ENCODE assay signal across 24 cellular contexts in the genomic region with DNA sequence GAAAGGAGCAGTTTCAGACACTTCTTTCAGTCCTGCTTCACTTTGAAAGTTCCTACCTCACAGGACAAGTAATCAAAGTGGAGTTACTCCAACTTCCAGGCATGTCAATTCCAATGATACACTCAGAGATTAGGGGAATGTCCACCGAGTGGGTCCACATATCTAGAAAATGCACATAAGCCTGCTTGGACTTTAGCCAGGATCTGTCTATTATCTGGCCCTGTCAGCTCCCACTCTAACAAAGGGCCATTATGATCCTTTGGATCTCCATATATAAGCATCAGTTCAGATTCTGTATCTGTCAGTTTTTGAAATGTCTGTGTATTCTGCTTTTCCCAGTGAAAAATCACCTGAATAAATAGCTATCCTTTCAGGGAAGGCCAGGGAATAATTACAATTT.
DNase-seq lines count a peak whose midpoint lies in the region; ATAC-seq and TF ChIP-seq lines count a peak whose summit lies in the region.
"Had no signal": no experiment of that assay in that cellular context is flagged by ENCODE, and none has a peak within 500 bp of the region (broad histone marks: within the 10 kb centered on the region; RNA-seq: fewer than 3 reads in every experiment).

No MANE protein-coding gene starts in this region.

- DNase-seq in NCI-H2227 (lab: John Stamatoyannopoulos, UW; ENCODE audit: unreplicated experiment) (peak; percentile 20), NCI-H2227 treated with DMSO at 0.1 percent for 48 hours (lab: John Stamatoyannopoulos, UW) (no peak), COLO829 (ENCODE audit: low spot score) (peak; percentile 79), caudate nucleus (lab: John Stamatoyannopoulos, UW) (peak in 3 of 61 donors; percentile 6 to 14 (median 7)), pons (ENCODE audit: low spot score) (peak; percentile 82), PC-3 (no peak)
- DNase-seq: 8988T; C1 segment of cervical spinal cord; CD8-positive, alpha-beta T cell; DMS53; GDM1; NCI-H1092 treated with DMSO at 0.1 percent for 48 hours; NCI-H1436 treated with DMSO at 0.1 percent for 48 hours; NCI-H2029 treated with DMSO at 0.1 percent for 48 hours; NCI-H2171 treated with DMSO at 0.1 percent for 48 hours; NCI-H69; PC-9; RPMI8226; SIG-M5 had no signal

- no peaks in the 10 kb centered on the region for H3K27me3 ChIP-seq in PC-3 (ENCODE audit: low read length)

- H3K36me3 ChIP-seq in PC-3 (ENCODE audit: low read depth, low read length), result no peaks in the 10 kb centered on the region

- no peak overlapping the region for H2AFZ ChIP-seq in PC-3 (ENCODE audit: low read length)
- H2AFZ ChIP-seq: PC-9 had no signal

- H3F3A ChIP-seq in PC-3 (ENCODE audit: low read length, unreplicated experiment), result no peaks in the 10 kb centered on the region

- CTCF ChIA-PET in PC-3 (lab: Charles Lee), result no interaction called here

- ATAC-seq in PC-3, result no peak
- no peak for ATAC-seq in HG02571 (IDR thresholded peaks at IDR 0.05; ENCODE audit: unreplicated experiment)
- no peak for ATAC-seq in GM18517 (IDR thresholded peaks at IDR 0.05; ENCODE audit: unreplicated experiment)
- ATAC-seq: CD8-positive, alpha-beta T cell; HCT116; SK-N-SH treated with all-trans-retinoic acid at 6 μM for 48 hours had no signal

- no peak overlapping the region for H3K4me2 ChIP-seq in PC-3 (ENCODE audit: low read length)
- H3K4me2 ChIP-seq: KMS-11, PC-9 had no signal

- no peaks in the 10 kb centered on the region for H3K79me2 ChIP-seq in PC-3 (ENCODE audit: low read length)

- no peaks in the 10 kb centered on the region for H4K20me1 ChIP-seq in PC-3 (ENCODE audit: low read length)

- POLR2A ChIA-PET in PC-3 (lab: Charles Lee; ENCODE audit: unreplicated experiment), result no interaction called here

- no peaks in the 10 kb centered on the region for H3K4me1 ChIP-seq in PC-3 (ENCODE audit: insufficient read depth, low read length)

- no peaks in the 10 kb centered on the region for H3K9me2 ChIP-seq in PC-3 (replicated peaks; ENCODE audit: low read length)

- H3K27ac ChIP-seq in caudate nucleus (ENCODE audit: low read depth, low read length) (peak overlapping the region; percentile 13), PC-3 (ENCODE audit: low read length) (no peak overlapping the region)
- H3K27ac ChIP-seq: KMS-11, PC-9 had no signal

- TF ChIP-seq CTCF in PC-3 (conservative IDR thresholded peaks at IDR 0.05; ENCODE audit: low read depth, low read length), result no peak

- H3K9ac ChIP-seq in PC-3 (ENCODE audit: low read length), result no peak overlapping the region
- H3K9ac ChIP-seq: KMS-11 had no signal

- BruUV-seq in PC-3 (replicated peaks; lab: Mats Ljungman, UMichigan), result no TSS peak

- H3K9me3 ChIP-seq in PC-3 (ENCODE audit: low read length), result no peaks in the 10 kb centered on the region

- intact Hi-C loops in PC-3 (cut with micrococcal nuclease), result no loop called here

- no peak overlapping the region for H3K4me3 ChIP-seq in PC-3 (ENCODE audit: low read length)
- H3K4me3 ChIP-seq: PC-9 had no signal

Comparison
In these comparisons a context has a peak if more than half of its experiments do, and no peak if none do; other contexts are left out.
1. DNase-seq: peak in NCI-H2227 (single experiment), COLO829 (single experiment) and pons (single experiment); none in NCI-H2227 treated with DMSO at 0.1 percent for 48 hours (single experiment) and PC-3 (single experiment).